ENCODE assay signal across 16 cellular contexts in the genomic region with DNA sequence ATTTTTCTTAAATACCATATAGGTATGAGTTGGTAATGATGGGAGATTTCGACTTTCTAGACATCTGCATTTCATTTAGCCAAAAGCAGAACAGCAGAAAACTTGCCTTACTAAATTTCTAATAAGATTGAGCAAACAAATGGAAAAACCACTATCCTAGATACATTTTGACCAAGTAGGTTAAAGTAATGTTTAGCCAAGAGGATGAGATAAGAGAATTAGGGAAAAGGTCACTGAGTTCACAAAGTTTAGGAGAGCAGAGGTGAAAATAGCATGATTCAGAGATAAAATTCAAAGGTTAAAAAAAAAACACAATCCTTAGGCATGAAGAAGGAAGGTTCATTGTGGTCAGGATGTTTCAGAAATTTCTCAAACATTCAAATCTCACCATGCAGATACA.
DNase-seq lines count a peak whose midpoint lies in the region; ATAC-seq and TF ChIP-seq lines count a peak whose summit lies in the region.
"Had no signal": no experiment of that assay in that cellular context is flagged by ENCODE, and none has a peak within 500 bp of the region (broad histone marks: within the 10 kb centered on the region; RNA-seq: fewer than 3 reads in every experiment).

No MANE protein-coding gene starts in this region.

- peak; percentile 54 to 60 for TF ChIP-seq RAD21 in liver (IDR thresholded peaks at IDR 0.05)

- H3K4me3 ChIP-seq in fibroblast of mammary gland (ENCODE audit: control insufficient read depth, low read depth, low read length), result no peak overlapping the region
- no peak overlapping the region for H3K4me3 ChIP-seq in liver (ENCODE audit: low read depth in 1 of 3, low read length in 3 of 3)
- H3K4me3 ChIP-seq in MG63, result no peak overlapping the region
- H3K4me3 ChIP-seq: BLaER1 treated with 17β-estradiol and CSF1 and Interleukin-3, amounts not matched to agents 10 nM and 100 nM had no signal

- H3K9ac ChIP-seq in liver (ENCODE audit: low read depth in 1 of 2, low read length in 2 of 2), result no peak overlapping the region
- H3K9ac ChIP-seq: BLaER1 treated with 17β-estradiol and CSF1 and Interleukin-3, amounts not matched to agents 10 nM and 100 nM had no signal

- in situ Hi-C loops in Caki2 (cut with HindIII; ENCODE audit: low pct_unique_long_range_greater_than_20kb, low sequenced_read_pairs), result no loop called here

- 37% methylated on average over 1 of the region's 1 CpG for WGBS in liver

- no peaks in the 10 kb centered on the region for H3K27me3 ChIP-seq in liver (ENCODE audit: control insufficient read depth in 4 of 4, insufficient read depth in 4 of 4, low read length in 3 of 4)
- no peaks in the 10 kb centered on the region for H3K27me3 ChIP-seq in MG63
- H3K27me3 ChIP-seq: BLaER1 treated with 17β-estradiol and CSF1 and Interleukin-3, amounts not matched to agents 10 nM and 100 nM had no signal

- ATAC-seq in GM18909 (IDR thresholded peaks at IDR 0.05; ENCODE audit: poor library complexity, unreplicated experiment) (no peak), GM19324 (IDR thresholded peaks at IDR 0.05; ENCODE audit: low FRiP score, unreplicated experiment) (no peak)
- ATAC-seq: CD8-positive, alpha-beta T cell; HCT116 had no signal

- no peaks in the 10 kb centered on the region for H3K9me3 ChIP-seq in liver (ENCODE audit: control insufficient read depth in 4 of 4, low read length in 3 of 4)
- no peaks in the 10 kb centered on the region for H3K9me3 ChIP-seq in MG63

- no peaks in the 10 kb centered on the region for H3K36me3 ChIP-seq in liver (ENCODE audit: control insufficient read depth in 4 of 4, insufficient read depth in 3 of 4, low read depth in 1 of 4, low read length in 3 of 4)
- no peaks in the 10 kb centered on the region for H3K36me3 ChIP-seq in MG63
- H3K36me3 ChIP-seq: BLaER1 treated with 17β-estradiol and CSF1 and Interleukin-3, amounts not matched to agents 10 nM and 100 nM had no signal

- TF ChIP-seq CTCF in fibroblast of mammary gland (conservative IDR thresholded peaks at IDR 0.05; ENCODE audit: control insufficient read depth, insufficient read depth, low read depth, low read length) (no peak), liver (IDR thresholded peaks at IDR 0.05; ENCODE audit: low read depth, low read length, missing input control) (no peak)

- peak overlapping the region in 1 of 2 donors; percentile 10 for H3K27ac ChIP-seq in liver (ENCODE audit: low read depth in 1 of 2, low read length in 2 of 2)
- H3K27ac ChIP-seq: BLaER1 treated with 17β-estradiol and CSF1 and Interleukin-3, amounts not matched to agents 10 nM and 100 nM; HL-60 had no signal

- peak; percentile 10 for DNase-seq in Caki2 (ENCODE audit: low read depth)
- peak; percentile 4 for DNase-seq in fibroblast of mammary gland (ENCODE audit: low read depth)
- DNase-seq in MG63, result no peak
- DNase-seq in cortex of kidney (lab: John Stamatoyannopoulos, UW), result no peak
- DNase-seq: 8988T; CD8-positive, alpha-beta T cell; GOT3; H7; HFFc6; IMR-90 had no signal

- peaks cover 2 to 17% (median 13%) of the 10 kb centered on the region in 4 donors for H3K4me1 ChIP-seq in liver (ENCODE audit: control insufficient read depth in 4 of 4, insufficient read depth in 4 of 4, low read length in 3 of 4)

TF ChIP-seq in liver, 16 proteins besides CTCF, POLR2A, EP300 and RAD21:
- TF ChIP-seq GABPA (IDR thresholded peaks at IDR 0.05 in 1 of 2, conservative IDR thresholded peaks at IDR 0.05 in 1 of 2) (no peak), FOXA2 (IDR thresholded peaks at IDR 0.05) (peak; percentile 32), HNF4G (IDR thresholded peaks at IDR 0.05) (no peak), SP1 (IDR thresholded peaks at IDR 0.05) (peak; percentile 88), NR2F2 (IDR thresholded peaks at IDR 0.05) (peak; percentile 59), EGR1 (IDR thresholded peaks at IDR 0.05; ENCODE audit: low read depth in 2 of 2) (peak; percentile 33 to 82), JUND (IDR thresholded peaks at IDR 0.05) (peak; percentile 71 to 86), YY1 (IDR thresholded peaks at IDR 0.05) (peak; percentile 70), RXRA (IDR thresholded peaks at IDR 0.05) (peak; percentile 99), HNF4A (conservative IDR thresholded peaks at IDR 0.05) (peak; percentile 72 to 82), TAF1 (conservative IDR thresholded peaks at IDR 0.05) (no peak), FOXA1 (IDR thresholded peaks at IDR 0.05) (no peak)
- TF ChIP-seq, protein P1, sequence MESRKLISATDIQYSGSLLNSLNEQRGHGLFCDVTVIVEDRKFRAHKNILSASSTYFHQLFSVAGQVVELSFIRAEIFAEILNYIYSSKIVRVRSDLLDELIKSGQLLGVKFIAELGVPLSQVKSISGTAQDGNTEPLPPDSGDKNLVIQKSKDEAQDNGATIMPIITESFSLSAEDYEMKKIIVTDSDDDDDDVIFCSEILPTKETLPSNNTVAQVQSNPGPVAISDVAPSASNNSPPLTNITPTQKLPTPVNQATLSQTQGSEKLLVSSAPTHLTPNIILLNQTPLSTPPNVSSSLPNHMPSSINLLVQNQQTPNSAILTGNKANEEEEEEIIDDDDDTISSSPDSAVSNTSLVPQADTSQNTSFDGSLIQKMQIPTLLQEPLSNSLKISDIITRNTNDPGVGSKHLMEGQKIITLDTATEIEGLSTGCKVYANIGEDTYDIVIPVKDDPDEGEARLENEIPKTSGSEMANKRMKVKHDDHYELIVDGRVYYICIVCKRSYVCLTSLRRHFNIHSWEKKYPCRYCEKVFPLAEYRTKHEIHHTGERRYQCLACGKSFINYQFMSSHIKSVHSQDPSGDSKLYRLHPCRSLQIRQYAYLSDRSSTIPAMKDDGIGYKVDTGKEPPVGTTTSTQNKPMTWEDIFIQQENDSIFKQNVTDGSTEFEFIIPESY (IDR thresholded peaks at IDR 0.05), result no peak
- TF ChIP-seq, protein P2, sequence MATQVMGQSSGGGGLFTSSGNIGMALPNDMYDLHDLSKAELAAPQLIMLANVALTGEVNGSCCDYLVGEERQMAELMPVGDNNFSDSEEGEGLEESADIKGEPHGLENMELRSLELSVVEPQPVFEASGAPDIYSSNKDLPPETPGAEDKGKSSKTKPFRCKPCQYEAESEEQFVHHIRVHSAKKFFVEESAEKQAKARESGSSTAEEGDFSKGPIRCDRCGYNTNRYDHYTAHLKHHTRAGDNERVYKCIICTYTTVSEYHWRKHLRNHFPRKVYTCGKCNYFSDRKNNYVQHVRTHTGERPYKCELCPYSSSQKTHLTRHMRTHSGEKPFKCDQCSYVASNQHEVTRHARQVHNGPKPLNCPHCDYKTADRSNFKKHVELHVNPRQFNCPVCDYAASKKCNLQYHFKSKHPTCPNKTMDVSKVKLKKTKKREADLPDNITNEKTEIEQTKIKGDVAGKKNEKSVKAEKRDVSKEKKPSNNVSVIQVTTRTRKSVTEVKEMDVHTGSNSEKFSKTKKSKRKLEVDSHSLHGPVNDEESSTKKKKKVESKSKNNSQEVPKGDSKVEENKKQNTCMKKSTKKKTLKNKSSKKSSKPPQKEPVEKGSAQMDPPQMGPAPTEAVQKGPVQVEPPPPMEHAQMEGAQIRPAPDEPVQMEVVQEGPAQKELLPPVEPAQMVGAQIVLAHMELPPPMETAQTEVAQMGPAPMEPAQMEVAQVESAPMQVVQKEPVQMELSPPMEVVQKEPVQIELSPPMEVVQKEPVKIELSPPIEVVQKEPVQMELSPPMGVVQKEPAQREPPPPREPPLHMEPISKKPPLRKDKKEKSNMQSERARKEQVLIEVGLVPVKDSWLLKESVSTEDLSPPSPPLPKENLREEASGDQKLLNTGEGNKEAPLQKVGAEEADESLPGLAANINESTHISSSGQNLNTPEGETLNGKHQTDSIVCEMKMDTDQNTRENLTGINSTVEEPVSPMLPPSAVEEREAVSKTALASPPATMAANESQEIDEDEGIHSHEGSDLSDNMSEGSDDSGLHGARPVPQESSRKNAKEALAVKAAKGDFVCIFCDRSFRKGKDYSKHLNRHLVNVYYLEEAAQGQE (IDR thresholded peaks at IDR 0.05), result peak; percentile 58
- TF ChIP-seq, protein P3, sequence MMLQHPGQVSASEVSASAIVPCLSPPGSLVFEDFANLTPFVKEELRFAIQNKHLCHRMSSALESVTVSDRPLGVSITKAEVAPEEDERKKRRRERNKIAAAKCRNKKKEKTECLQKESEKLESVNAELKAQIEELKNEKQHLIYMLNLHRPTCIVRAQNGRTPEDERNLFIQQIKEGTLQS (IDR thresholded peaks at IDR 0.05), result no peak
- TF ChIP-seq, protein P4, sequence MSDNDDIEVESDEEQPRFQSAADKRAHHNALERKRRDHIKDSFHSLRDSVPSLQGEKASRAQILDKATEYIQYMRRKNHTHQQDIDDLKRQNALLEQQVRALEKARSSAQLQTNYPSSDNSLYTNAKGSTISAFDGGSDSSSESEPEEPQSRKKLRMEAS (IDR thresholded peaks at IDR 0.05), result no peak

Comparison
In these comparisons a context has a peak if more than half of its experiments do, and no peak if none do; other contexts are left out.
1. DNase-seq: peak in Caki2 (single experiment) and fibroblast of mammary gland (single experiment); none in MG63 (single experiment) and cortex of kidney (single experiment).